ENCODE assay signal across 21 cellular contexts in the genomic region with DNA sequence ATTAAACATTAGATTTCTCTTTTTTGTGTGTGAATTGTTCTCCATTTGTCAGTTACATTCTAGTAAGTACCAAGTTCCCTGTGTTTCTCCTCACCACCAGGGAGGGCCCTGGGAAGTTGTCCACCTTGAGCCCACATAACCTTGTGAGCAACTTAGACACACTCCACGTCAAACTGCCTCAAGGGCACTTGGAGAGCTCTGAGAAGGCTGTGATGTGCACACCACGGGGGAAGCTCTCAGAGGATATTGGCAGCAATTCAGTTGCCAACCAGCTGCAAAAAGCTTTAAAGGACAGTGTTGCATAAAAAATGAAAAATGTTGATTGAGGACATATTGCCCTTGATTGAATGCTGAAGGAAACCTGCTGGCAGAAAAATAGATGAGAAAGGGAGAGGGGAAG.
"Had no signal": no experiment of that assay in that cellular context is flagged by ENCODE, and none has a peak within 500 bp of the region (broad histone marks: within the 10 kb centered on the region; RNA-seq: fewer than 3 reads in every experiment).

No MANE protein-coding gene starts in this region.

- H3K36me3 ChIP-seq: esophagus muscularis mucosa, heart right ventricle, left ventricle myocardium inferior, prostate gland, right atrium auricular region, transverse colon had no signal

- H3K4me1 ChIP-seq: esophagus muscularis mucosa, heart right ventricle, left ventricle myocardium inferior, prostate gland, right atrium auricular region, transverse colon had no signal

- H3K9me3 ChIP-seq: esophagus muscularis mucosa, heart right ventricle, left ventricle myocardium inferior, prostate gland, right atrium auricular region, transverse colon had no signal

- ATAC-seq: activated CD8-positive, alpha-beta T cell treated with anti-CD3 and anti-CD28 coated beads for 36 hours; heart right ventricle had no signal

- FAIRE-seq: endothelial cell of umbilical vein had no signal

- H3K27ac ChIP-seq: esophagus muscularis mucosa, heart right ventricle, left ventricle myocardium inferior, prostate gland, right atrium auricular region, transverse colon had no signal

- H3K4me3 ChIP-seq: esophagus muscularis mucosa, heart right ventricle, left ventricle myocardium inferior, prostate gland, right atrium auricular region, transverse colon had no signal

- DNase-seq: activated CD8-positive, alpha-beta T cell treated with anti-CD3 and anti-CD28 coated beads for 36 hours; activated effector memory CD4-positive, alpha-beta T cell treated with Interleukin-2 at 50 U/mL for 16 hours; activated naive CD4-positive, alpha-beta T cell treated with anti-CD3 and anti-CD28 coated beads, Interleukin-2, amount 50 U/mL, for 16 hours; activated T-cell treated with anti-CD3 and anti-CD28 coated beads, Interleukin-2, amount 50 U/mL, for 24 hours; effector CD4-positive, alpha-beta T cell; heart right ventricle; immature natural killer cell; kidney glomerular epithelial cell; left ventricle myocardium inferior; mammary epithelial cell; midbrain; stimulated activated CD4-positive, alpha-beta T cell treated with anti-CD3 and anti-CD28 coated beads, Interleukin-12 subunit alpha, Interleukin-12 subunit beta, amount 100 ng/mL, for 4 hours; stimulated activated CD4-positive, alpha-beta T cell treated with anti-CD3 and anti-CD28 coated beads, Interleukin-1b, Interleukin-23, amount 100 ng/mL, for 48 hours; stimulated activated CD8-positive, alpha-beta memory T cell treated with anti-CD3 and anti-CD28 coated beads, Interleukin-4, amount 100 ng/mL, for 48 hours; stimulated activated naive CD4-positive, alpha-beta T cell treated with Interleukin-2 at 50 U/mL for 16 hours; SW 1271; transverse colon had no signal

- H3K27me3 ChIP-seq: esophagus muscularis mucosa, heart right ventricle, right atrium auricular region, transverse colon had no signal
